In genomic region chr5:611731-612486, GRCh38 we compare ENCODE assay signal across 8 cellular contexts. TPM values are rescaled to one million over a fixed set of nuclear protein-coding genes. Genes with fewer than 3 reads are reported as not detected.
DNase-seq lines count a peak whose midpoint lies in the region; ATAC-seq and TF ChIP-seq lines count a peak whose summit lies in the region.

Gene CEP72, plus strand, starts transcription at chr5:612340. Its CDS starts 22 bp downstream, at chr5:612362.

- H3K36me3 ChIP-seq in ascending aorta (no peaks in the 10 kb centered on the region), aorta (ENCODE audit: control insufficient read depth in 1 of 2, insufficient read depth in 2 of 2, low read length in 1 of 2) (no peaks in the 10 kb centered on the region)

- H3K27ac Mint-ChIP-seq in T-helper 2 cell treated with Interferon-gamma antibody and Interleukin-4, amounts not matched to agents 5 μg/mL and 100 μg/mL, for 36 hours: peak within 1 kb of the TSS; percentile 96

- peak within 1 kb of the TSS; percentile 87 to 89 for H3K4me3 ChIP-seq in ascending aorta
- H3K4me3 ChIP-seq in aorta (ENCODE audit: low read length in 2 of 2): peak within 1 kb of the TSS; percentile 71 to 93

- TF ChIP-seq CTCF in GM13977 (IDR thresholded peaks at IDR 0.05; ENCODE audit: extremely low read depth, insufficient read depth, missing control alignments): no peak
- no peak for TF ChIP-seq CTCF in ascending aorta (IDR thresholded peaks at IDR 0.05)

- peaks cover 46% of the 10 kb centered on the region for H3K4me1 Mint-ChIP-seq in T-helper 2 cell treated with Interferon-gamma antibody and Interleukin-4, amounts not matched to agents 5 μg/mL and 100 μg/mL, for 36 hours (ENCODE audit: low read depth)

- H3K4me1 ChIP-seq in ascending aorta (peaks cover 0 to 9% of the 10 kb centered on the region in 2 donors), aorta (ENCODE audit: control insufficient read depth in 1 of 2, insufficient read depth in 2 of 2, low read length in 2 of 2) (no peaks in the 10 kb centered on the region)

- H3K9me3 Mint-ChIP-seq in T-helper 2 cell treated with Interferon-gamma antibody and Interleukin-4, amounts not matched to agents 5 μg/mL and 100 μg/mL, for 36 hours: peaks cover 11% of the 10 kb centered on the region

- H3K4me3 Mint-ChIP-seq in T-helper 2 cell treated with Interferon-gamma antibody and Interleukin-4, amounts not matched to agents 5 μg/mL and 100 μg/mL, for 36 hours: peak within 1 kb of the TSS; percentile 95

- peaks cover 29% of the 10 kb centered on the region for H3K36me3 Mint-ChIP-seq in T-helper 2 cell treated with Interferon-gamma antibody and Interleukin-4, amounts not matched to agents 5 μg/mL and 100 μg/mL, for 36 hours (ENCODE audit: low read depth)

- in situ Hi-C loops in GM13977 (cut with MboI; ENCODE audit: low pct_unique_long_range_greater_than_20kb, low sequenced_read_pairs, unreplicated experiment): no loop called here

- DNase-seq in GM13977 (ENCODE audit: low spot score) (peak; percentile 99), NCI-H1694 (lab: John Stamatoyannopoulos, UW) (peak; percentile 78), ascending aorta (ENCODE audit: low spot score in 2 of 2) (peak; percentile 33 to 91), hepatic stellate cell (ENCODE audit: low spot score) (peak; percentile 96), renal cortical epithelial cell (ENCODE audit: low read depth) (peak; percentile 42), aorta (peak; percentile 94 to 98)
- DNase-seq in T-helper 2 cell treated with Interferon-gamma antibody and Interleukin-4, amounts not matched to agents 5 μg/mL and 100 μg/mL, for 36 hours (ENCODE audit: low spot score): peak; percentile 88

- WGBS in aorta, 2 donors: 0 to 1% methylated on average over 59 to 72 of the region's 72 CpGs

- H3K27me3 ChIP-seq in ascending aorta (no peaks in the 10 kb centered on the region), aorta (ENCODE audit: control insufficient read depth in 1 of 2, insufficient read depth in 2 of 2, low read length in 1 of 2) (no peaks in the 10 kb centered on the region)

- no peak within 1 kb of the TSS for H3K27ac ChIP-seq in ascending aorta
- no peak within 1 kb of the TSS for H3K27ac ChIP-seq in aorta (ENCODE audit: low read depth in 1 of 2, low read length in 2 of 2)

- H3K27me3 Mint-ChIP-seq in T-helper 2 cell treated with Interferon-gamma antibody and Interleukin-4, amounts not matched to agents 5 μg/mL and 100 μg/mL, for 36 hours (ENCODE audit: low read depth): no peaks in the 10 kb centered on the region

- H3K9me3 ChIP-seq in ascending aorta (no peaks in the 10 kb centered on the region), aorta (ENCODE audit: control insufficient read depth, low read length) (no peaks in the 10 kb centered on the region)

- ATAC-seq in HG02852 (IDR thresholded peaks at IDR 0.05; ENCODE audit: unreplicated experiment) (peak; percentile 75), aorta (ENCODE audit: low FRiP score) (peak; percentile 96)

- intact Hi-C loops in ascending aorta (cut with DNase I) (loop anchor here (1.0 to 10.0 kb wide), 7 partner anchors 53 to 1187 kb away; partner anchors contain the start of genes BRD9, EXOC3, MRPL36 and TPPP), aorta (cut with DNase I) (loop anchor here in 1 of 2 donors (5.0 to 10.0 kb wide), 3 partner anchors 137 to 280 kb away; partner anchors contain the start of genes BRD9, EXOC3 and TRIP13)

RNA-seq across cellular contexts. Expression of gene CEP72, which starts in this region (rescaled TPM):
- total RNA-seq in ascending aorta: 0.32 TPM
- 4.3 and 4.7 TPM in 2 replicates for total RNA-seq in renal cortical epithelial cell
- total RNA-seq in aorta: 1 to 10 TPM; 2.2 to 6.5 TPM
- under 1 TPM in 1 of 2 donors, not detected in 1; 0.82 TPM for polyA plus RNA-seq in aorta

Comparison
In these comparisons a context has a peak if more than half of its experiments do, and no peak if none do; other contexts are left out.
1. Peak in DNase-seq and H3K4me3 ChIP-seq in ascending aorta; RNA of the gene not detected or under 1 TPM.
2. DNase-seq: peak in every context shown above with its lines; median percentile 99 in GM13977; 96 in hepatic stellate cell; 96 in aorta; 88 in T-helper 2 cell treated with Interferon-gamma antibody and Interleukin-4, amounts not matched to agents 5 μg/mL and 100 μg/mL, for 36 hours; 78 in NCI-H1694; 62 in ascending aorta; 42 in renal cortical epithelial cell.